ENCODE assay signal across 20 cellular contexts in genomic region chr5:74541381-74541781, GRCh38.
A peak's percentile ranks its signal among the peaks of the same experiment; 100 is the strongest.
DNase-seq lines count a peak whose midpoint lies in the region; ATAC-seq and TF ChIP-seq lines count a peak whose summit lies in the region.
"Had no signal": no experiment of that assay in that cellular context is flagged by ENCODE, and none has a peak within 500 bp of the region (broad histone marks: within the 10 kb centered on the region; RNA-seq: fewer than 3 reads in every experiment).

No MANE protein-coding gene starts in this region.

- H3K27me3 ChIP-seq in GM23248 (replicated peaks; ENCODE audit: insufficient read depth) = no peaks in the 10 kb centered on the region
- H3K27me3 ChIP-seq in SJSA1 (replicated peaks) = no peaks in the 10 kb centered on the region
- no peaks in the 10 kb centered on the region for H3K27me3 ChIP-seq in parathyroid adenoma (ENCODE audit: control insufficient read depth, insufficient read depth, low read length)
- H3K27me3 ChIP-seq: BE2C had no signal

- WGBS in GM23248 (ENCODE audit: low coverage in 1 of 2, low lambda C conversion rate in 2 of 2, missing lambda C conversion rate in 2 of 2), 2 experiments = 44 to 45% methylated on average over 1 of the region's 1 CpG

- H3K9me3 ChIP-seq in GM23248 (ENCODE audit: low read depth) (no peaks in the 10 kb centered on the region), SJSA1 (replicated peaks) (no peaks in the 10 kb centered on the region), parathyroid adenoma (ENCODE audit: control insufficient read depth, low read length) (no peaks in the 10 kb centered on the region)
- H3K9me3 ChIP-seq: BE2C had no signal

- no peak for TF ChIP-seq CTCF in epithelial cell of esophagus (IDR thresholded peaks at IDR 0.05; ENCODE audit: insufficient read depth, low read depth, low read length, missing control alignments)
- no peak for TF ChIP-seq CTCF in parathyroid adenoma (IDR thresholded peaks at IDR 0.05)

- H2AFZ ChIP-seq in GM23248 (no peak overlapping the region), parathyroid adenoma (peak overlapping the region; percentile 1)

- in situ Hi-C loops in GM23248 (cut with MboI) = no loop called here

- no peak overlapping the region for H3K4me3 ChIP-seq in GM23248
- H3K4me3 ChIP-seq in SJSA1 = no peak overlapping the region
- no peak overlapping the region for H3K4me3 ChIP-seq in epithelial cell of esophagus (ENCODE audit: low read length)
- no peak overlapping the region for H3K4me3 ChIP-seq in parathyroid adenoma (ENCODE audit: low read depth, low read length)

- H3K27ac ChIP-seq in GM23248 (no peak overlapping the region), SJSA1 (peak overlapping the region; percentile 64), parathyroid adenoma (peak overlapping the region; percentile 43)

- H4K20me1 ChIP-seq in GM23248 (ENCODE audit: insufficient read depth) = no peaks in the 10 kb centered on the region

- H3K4me2 ChIP-seq in GM23248 (ENCODE audit: unreplicated experiment) (no peak overlapping the region), parathyroid adenoma (ENCODE audit: low read length) (no peak overlapping the region)

- no peaks in the 10 kb centered on the region for H3K9me2 ChIP-seq in GM23248 (ENCODE audit: insufficient read depth)

- ATAC-seq in HG02973 (IDR thresholded peaks at IDR 0.05; ENCODE audit: unreplicated experiment) = no peak
- ATAC-seq: left ventricle myocardium superior, Right ventricle myocardium inferior, T-helper 17 cell had no signal

- H3K36me3 ChIP-seq in GM23248 (ENCODE audit: low read depth) (no peaks in the 10 kb centered on the region), SJSA1 (0 out of 2 replicates have a peak, but pooled peaks cover 2% of the 10 kb centered on the region), parathyroid adenoma (ENCODE audit: control insufficient read depth, insufficient read depth, low read length) (no peaks in the 10 kb centered on the region)
- H3K36me3 ChIP-seq: BE2C had no signal

- peaks cover 32% of the 10 kb centered on the region for H3K4me1 ChIP-seq in GM23248 (ENCODE audit: insufficient read depth)
- H3K4me1 ChIP-seq in SJSA1 (replicated peaks) = peaks cover 43% of the 10 kb centered on the region
- H3K4me1 ChIP-seq in parathyroid adenoma = peaks cover 20% of the 10 kb centered on the region

- H3F3A ChIP-seq in GM23248 (ENCODE audit: insufficient read depth) = peaks cover 44% of the 10 kb centered on the region

- DNase-seq in GM23248 = peak; percentile 43
- DNase-seq in SJSA1 (ENCODE audit: low read depth in 1 of 2, low spot score in 2 of 2) = peak in 1 of 2 experiments; percentile 42
- DNase-seq in epithelial cell of esophagus (ENCODE audit: low read depth) = peak; percentile 59
- no peak for DNase-seq in DMS79 treated with DMSO at 0.1 percent for 48 hours (lab: John Stamatoyannopoulos, UW)
- DNase-seq in stimulated activated naive CD4-positive, alpha-beta T cell treated with Interleukin-2 at 50 U/mL for 16 hours (lab: John Stamatoyannopoulos, UW) = no peak
- DNase-seq in NCI-H226 = no peak
- DNase-seq: amniotic stem cell; BE2C; endodermal cell; foreskin melanocyte; H9; left ventricle myocardium superior; MM.1S; NCI-H187; NCI-H446; NK-92 treated with Interleukin-12 subunit alpha and Interleukin-12 subunit beta, amount 100 ng/mL, for 24 hours; T-helper 17 cell had no signal

- no peaks in the 10 kb centered on the region for H3K79me2 ChIP-seq in GM23248 (ENCODE audit: insufficient read depth)
- peaks cover 3% of the 10 kb centered on the region for H3K79me2 ChIP-seq in parathyroid adenoma

- no peak overlapping the region for H3K9ac ChIP-seq in GM23248
- H3K9ac ChIP-seq in parathyroid adenoma = no peak overlapping the region

Comparison
In these comparisons a context has a peak if more than half of its experiments do, and no peak if none do; other contexts are left out.
1. DNase-seq: peak in GM23248 (single experiment) and epithelial cell of esophagus (single experiment); none in DMS79 treated with DMSO at 0.1 percent for 48 hours (single experiment), stimulated activated naive CD4-positive, alpha-beta T cell treated with Interleukin-2 at 50 U/mL for 16 hours (single experiment) and NCI-H226 (single experiment).